2 cellular contexts compared by ENCODE assay signal in the genomic region with DNA sequence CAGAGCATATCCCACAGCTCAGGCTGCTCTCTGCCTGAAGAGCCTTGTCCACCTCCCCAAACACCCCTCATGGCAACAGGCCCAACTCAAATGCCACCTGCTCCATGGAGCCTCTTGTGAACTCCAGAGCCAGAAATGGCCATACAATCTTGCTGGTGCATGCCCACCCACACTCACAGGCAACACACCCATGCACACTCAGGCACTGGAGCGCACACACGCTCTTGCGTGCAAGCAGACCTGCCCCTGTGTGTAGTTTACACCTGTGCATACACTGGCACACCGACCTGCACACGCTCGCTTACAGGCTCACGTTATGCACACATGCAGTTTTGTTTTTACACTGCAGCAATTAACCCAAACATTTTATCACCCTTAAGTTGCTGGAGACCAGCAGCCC.
TF ChIP-seq lines count a peak whose summit lies in the region.

No MANE protein-coding gene starts in this region.

TF ChIP-seq in HepG2, 621 proteins besides CTCF, POLR2A, EP300 and RAD21 (continues in another document):
- TF ChIP-seq SMC3 (IDR thresholded peaks at IDR 0.05; ENCODE audit: low read length) (no peak), ZNF570 (CRISPR knock-in tag; IDR thresholded peaks at IDR 0.05; ENCODE audit: borderline replicate concordance) (no peak), ZNF281 (CRISPR knock-in tag; IDR thresholded peaks at IDR 0.05; ENCODE audit: borderline replicate concordance) (no peak), SP140L (CRISPR knock-in tag; IDR thresholded peaks at IDR 0.05; ENCODE audit: borderline replicate concordance) (no peak), NFKBIZ (CRISPR knock-in tag; IDR thresholded peaks at IDR 0.05) (no peak), SMYD3 (CRISPR knock-in tag; IDR thresholded peaks at IDR 0.05) (no peak), CAMTA2 (CRISPR knock-in tag; IDR thresholded peaks at IDR 0.05; ENCODE audit: borderline replicate concordance) (no peak)
- TF ChIP-seq, protein P1, sequence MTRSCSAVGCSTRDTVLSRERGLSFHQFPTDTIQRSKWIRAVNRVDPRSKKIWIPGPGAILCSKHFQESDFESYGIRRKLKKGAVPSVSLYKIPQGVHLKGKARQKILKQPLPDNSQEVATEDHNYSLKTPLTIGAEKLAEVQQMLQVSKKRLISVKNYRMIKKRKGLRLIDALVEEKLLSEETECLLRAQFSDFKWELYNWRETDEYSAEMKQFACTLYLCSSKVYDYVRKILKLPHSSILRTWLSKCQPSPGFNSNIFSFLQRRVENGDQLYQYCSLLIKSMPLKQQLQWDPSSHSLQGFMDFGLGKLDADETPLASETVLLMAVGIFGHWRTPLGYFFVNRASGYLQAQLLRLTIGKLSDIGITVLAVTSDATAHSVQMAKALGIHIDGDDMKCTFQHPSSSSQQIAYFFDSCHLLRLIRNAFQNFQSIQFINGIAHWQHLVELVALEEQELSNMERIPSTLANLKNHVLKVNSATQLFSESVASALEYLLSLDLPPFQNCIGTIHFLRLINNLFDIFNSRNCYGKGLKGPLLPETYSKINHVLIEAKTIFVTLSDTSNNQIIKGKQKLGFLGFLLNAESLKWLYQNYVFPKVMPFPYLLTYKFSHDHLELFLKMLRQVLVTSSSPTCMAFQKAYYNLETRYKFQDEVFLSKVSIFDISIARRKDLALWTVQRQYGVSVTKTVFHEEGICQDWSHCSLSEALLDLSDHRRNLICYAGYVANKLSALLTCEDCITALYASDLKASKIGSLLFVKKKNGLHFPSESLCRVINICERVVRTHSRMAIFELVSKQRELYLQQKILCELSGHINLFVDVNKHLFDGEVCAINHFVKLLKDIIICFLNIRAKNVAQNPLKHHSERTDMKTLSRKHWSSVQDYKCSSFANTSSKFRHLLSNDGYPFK (CRISPR knock-in tag; IDR thresholded peaks at IDR 0.05; ENCODE audit: borderline replicate concordance), result no peak
- TF ChIP-seq, protein P2, sequence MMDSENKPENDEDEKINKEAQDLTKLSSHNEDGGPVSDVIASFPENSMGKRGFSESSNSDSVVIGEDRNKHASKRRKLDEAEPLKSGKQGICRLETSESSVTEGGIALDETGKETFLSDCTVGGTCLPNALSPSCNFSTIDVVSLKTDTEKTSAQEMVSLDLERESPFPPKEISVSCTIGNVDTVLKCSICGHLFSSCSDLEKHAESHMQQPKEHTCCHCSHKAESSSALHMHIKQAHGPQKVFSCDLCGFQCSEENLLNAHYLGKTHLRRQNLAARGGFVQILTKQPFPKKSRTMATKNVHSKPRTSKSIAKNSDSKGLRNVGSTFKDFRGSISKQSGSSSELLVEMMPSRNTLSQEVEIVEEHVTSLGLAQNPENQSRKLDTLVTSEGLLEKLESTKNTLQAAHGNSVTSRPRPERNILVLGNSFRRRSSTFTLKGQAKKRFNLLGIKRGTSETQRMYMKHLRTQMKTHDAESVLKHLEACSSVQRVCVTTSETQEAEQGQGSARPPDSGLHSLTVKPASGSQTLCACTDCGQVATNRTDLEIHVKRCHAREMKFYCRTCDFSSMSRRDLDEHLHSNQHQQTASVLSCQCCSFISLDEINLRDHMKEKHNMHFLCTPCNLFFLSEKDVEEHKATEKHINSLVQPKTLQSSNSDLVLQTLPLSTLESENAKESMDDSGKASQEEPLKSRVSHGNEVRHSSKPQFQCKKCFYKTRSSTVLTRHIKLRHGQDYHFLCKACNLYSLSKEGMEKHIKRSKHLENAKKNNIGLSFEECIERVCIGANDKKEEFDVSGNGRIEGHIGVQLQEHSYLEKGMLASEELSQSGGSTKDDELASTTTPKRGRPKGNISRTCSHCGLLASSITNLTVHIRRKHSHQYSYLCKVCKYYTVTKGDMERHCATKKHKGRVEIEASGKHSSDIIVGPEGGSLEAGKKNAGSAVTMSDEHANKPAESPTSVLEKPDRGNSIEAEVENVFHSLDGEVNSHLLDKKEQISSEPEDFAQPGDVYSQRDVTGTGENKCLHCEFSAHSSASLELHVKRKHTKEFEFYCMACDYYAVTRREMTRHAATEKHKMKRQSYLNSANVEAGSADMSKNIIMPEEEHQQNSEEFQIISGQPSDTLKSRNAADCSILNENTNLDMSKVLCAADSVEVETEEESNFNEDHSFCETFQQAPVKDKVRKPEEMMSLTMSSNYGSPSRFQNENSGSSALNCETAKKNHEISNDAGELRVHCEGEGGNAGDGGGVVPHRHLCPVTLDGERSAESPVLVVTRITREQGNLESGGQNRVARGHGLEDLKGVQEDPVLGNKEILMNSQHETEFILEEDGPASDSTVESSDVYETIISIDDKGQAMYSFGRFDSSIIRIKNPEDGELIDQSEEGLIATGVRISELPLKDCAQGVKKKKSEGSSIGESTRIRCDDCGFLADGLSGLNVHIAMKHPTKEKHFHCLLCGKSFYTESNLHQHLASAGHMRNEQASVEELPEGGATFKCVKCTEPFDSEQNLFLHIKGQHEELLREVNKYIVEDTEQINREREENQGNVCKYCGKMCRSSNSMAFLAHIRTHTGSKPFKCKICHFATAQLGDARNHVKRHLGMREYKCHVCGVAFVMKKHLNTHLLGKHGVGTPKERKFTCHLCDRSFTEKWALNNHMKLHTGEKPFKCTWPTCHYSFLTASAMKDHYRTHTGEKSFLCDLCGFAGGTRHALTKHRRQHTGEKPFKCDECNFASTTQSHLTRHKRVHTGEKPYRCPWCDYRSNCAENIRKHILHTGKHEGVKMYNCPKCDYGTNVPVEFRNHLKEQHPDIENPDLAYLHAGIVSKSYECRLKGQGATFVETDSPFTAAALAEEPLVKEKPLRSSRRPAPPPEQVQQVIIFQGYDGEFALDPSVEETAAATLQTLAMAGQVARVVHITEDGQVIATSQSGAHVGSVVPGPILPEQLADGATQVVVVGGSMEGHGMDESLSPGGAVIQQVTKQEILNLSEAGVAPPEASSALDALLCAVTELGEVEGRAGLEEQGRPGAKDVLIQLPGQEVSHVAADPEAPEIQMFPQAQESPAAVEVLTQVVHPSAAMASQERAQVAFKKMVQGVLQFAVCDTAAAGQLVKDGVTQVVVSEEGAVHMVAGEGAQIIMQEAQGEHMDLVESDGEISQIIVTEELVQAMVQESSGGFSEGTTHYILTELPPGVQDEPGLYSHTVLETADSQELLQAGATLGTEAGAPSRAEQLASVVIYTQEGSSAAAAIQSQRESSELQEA (CRISPR knock-in tag; IDR thresholded peaks at IDR 0.05; ENCODE audit: not compliant biosample characterization), result no peak

TF ChIP-seq in H1, 55 proteins besides CTCF, POLR2A, EP300 and RAD21:
- TF ChIP-seq POLR2AphosphoS5 (IDR thresholded peaks at IDR 0.05; ENCODE audit: low read depth, low read length), result no peak
- TF ChIP-seq CREB1 (IDR thresholded peaks at IDR 0.05), result no peak
- TF ChIP-seq, protein P3, sequence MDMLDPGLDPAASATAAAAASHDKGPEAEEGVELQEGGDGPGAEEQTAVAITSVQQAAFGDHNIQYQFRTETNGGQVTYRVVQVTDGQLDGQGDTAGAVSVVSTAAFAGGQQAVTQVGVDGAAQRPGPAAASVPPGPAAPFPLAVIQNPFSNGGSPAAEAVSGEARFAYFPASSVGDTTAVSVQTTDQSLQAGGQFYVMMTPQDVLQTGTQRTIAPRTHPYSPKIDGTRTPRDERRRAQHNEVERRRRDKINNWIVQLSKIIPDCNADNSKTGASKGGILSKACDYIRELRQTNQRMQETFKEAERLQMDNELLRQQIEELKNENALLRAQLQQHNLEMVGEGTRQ (IDR thresholded peaks at IDR 0.05; ENCODE audit: low read length), result no peak
- TF ChIP-seq CBX8 (IDR thresholded peaks at IDR 0.05; ENCODE audit: borderline replicate concordance, low read depth, low read length), result no peak
- no peak for TF ChIP-seq CHD2 (IDR thresholded peaks at IDR 0.05; ENCODE audit: low read length)
TF ChIP-seq in H1: peak in this region for 0.
